Comparison of ENCODE assay signal across 8 cellular contexts in genomic region chr19:3434630-3435553, GRCh38. TPM values are rescaled to one million over a fixed set of nuclear protein-coding genes. Genes with fewer than 3 reads are reported as not detected.
DNase-seq lines count a peak whose midpoint lies in the region; ATAC-seq and TF ChIP-seq lines count a peak whose summit lies in the region.

No MANE protein-coding gene starts in this region.

- H3K27me3 ChIP-seq in hepatocyte: no peaks in the 10 kb centered on the region
- no peaks in the 10 kb centered on the region for H3K27me3 ChIP-seq in rectal smooth muscle tissue (ENCODE audit: control insufficient read depth, insufficient read depth, low read length)
- no peaks in the 10 kb centered on the region for H3K27me3 ChIP-seq in aorta (ENCODE audit: control insufficient read depth in 1 of 2, insufficient read depth in 2 of 2, low read length in 1 of 2)

- peak overlapping the region; percentile 85 for H3K4me2 ChIP-seq in hepatocyte

- in situ Hi-C loops in astrocyte of the cerebellum (cut with HindIII; ENCODE audit: low sequenced_read_pairs): no loop called here

- H3K27ac ChIP-seq in hepatocyte (peak overlapping the region; percentile 98), rectal smooth muscle tissue (ENCODE audit: low read depth, low read length) (peak overlapping the region; percentile 80), aorta (ENCODE audit: low read depth in 1 of 2, low read length in 2 of 2) (peak overlapping the region in 1 of 2 donors; percentile 58)

- under 1% methylated on average over 64 of the region's 67 CpGs for WGBS in hepatocyte (ENCODE audit: low lambda C conversion rate, missing lambda C conversion rate)
- WGBS in aorta, 2 donors: 3 to 4% methylated on average over 49 to 67 of the region's 67 CpGs

- H3K79me2 ChIP-seq in hepatocyte: peaks cover 6% of the 10 kb centered on the region

- no peaks in the 10 kb centered on the region for H3K9me2 ChIP-seq in hepatocyte (replicated peaks; ENCODE audit: insufficient read depth)

- no peaks in the 10 kb centered on the region for H4K20me1 ChIP-seq in hepatocyte (ENCODE audit: insufficient read depth, poor library complexity, severe bottlenecking)

- no peak for TF ChIP-seq CTCF in GM12865 (IDR thresholded peaks at IDR 0.05; ENCODE audit: insufficient read depth, low read depth, low read length, missing control alignments)
- TF ChIP-seq CTCF in astrocyte of the cerebellum (IDR thresholded peaks at IDR 0.05; ENCODE audit: low read depth, low read length, missing control alignments): no peak
- TF ChIP-seq CTCF in hepatocyte (IDR thresholded peaks at IDR 0.05; ENCODE audit: poor library complexity): no peak

- H3K4me1 ChIP-seq in hepatocyte (ENCODE audit: insufficient read depth): peaks cover 3% of the 10 kb centered on the region
- peaks cover 16% of the 10 kb centered on the region for H3K4me1 ChIP-seq in rectal smooth muscle tissue (ENCODE audit: control insufficient read depth, insufficient read depth, low read length)
- H3K4me1 ChIP-seq in aorta (ENCODE audit: control insufficient read depth in 1 of 2, insufficient read depth in 2 of 2, low read length in 2 of 2): no peaks in the 10 kb centered on the region

- peak overlapping the region; percentile 84 for H2AFZ ChIP-seq in hepatocyte

- peak; percentile 98 for DNase-seq in GM12865 (ENCODE audit: low read depth)
- DNase-seq in NCI-H146 treated with DMSO at 0.1 percent for 48 hours (lab: John Stamatoyannopoulos, UW; ENCODE audit: unreplicated experiment): peak; percentile 56
- peak; percentile 85 for DNase-seq in T-helper 22 cell (ENCODE audit: low read depth)
- DNase-seq in astrocyte of the cerebellum (ENCODE audit: low read depth): peak; percentile 85
- DNase-seq in hepatocyte (ENCODE audit: low spot score): peak; percentile 99
- peak; percentile 99 to 100 for DNase-seq in aorta

- ATAC-seq in HG02763 (IDR thresholded peaks at IDR 0.05; ENCODE audit: unreplicated experiment) (peak; percentile 89), aorta (ENCODE audit: low FRiP score) (peak; percentile 97)

- intact Hi-C loops in aorta (cut with DNase I): loop anchor here (5.0 kb wide), 2 partner anchors 32 to 37 kb away; no protein-coding TSS in a partner anchor

- peak overlapping the region; percentile 42 for H3K9ac ChIP-seq in rectal smooth muscle tissue (ENCODE audit: low read length)

- H3K36me3 ChIP-seq in hepatocyte (replicated peaks; ENCODE audit: insufficient read depth, low read depth) (no peaks in the 10 kb centered on the region), rectal smooth muscle tissue (ENCODE audit: control insufficient read depth, insufficient read depth, low read length) (peaks cover 9% of the 10 kb centered on the region), aorta (ENCODE audit: control insufficient read depth in 1 of 2, insufficient read depth in 2 of 2, low read length in 1 of 2) (peaks cover 0 to 5% of the 10 kb centered on the region in 2 donors)

- H3K9me3 ChIP-seq in hepatocyte (ENCODE audit: low read depth) (no peaks in the 10 kb centered on the region), aorta (ENCODE audit: control insufficient read depth, low read length) (no peaks in the 10 kb centered on the region)

- H3K4me3 ChIP-seq in GM12865 (ENCODE audit: low read depth, low read length) (peak overlapping the region; percentile 76), astrocyte of the cerebellum (ENCODE audit: low read depth, low read length) (peak overlapping the region; percentile 41), hepatocyte (peak overlapping the region; percentile 67), rectal smooth muscle tissue (ENCODE audit: low read length) (peak overlapping the region; percentile 73), aorta (ENCODE audit: low read length in 2 of 2) (no peak overlapping the region)

RNA-seq across cellular contexts. Expression of gene SMIM24, which starts 45.4 kb away (rescaled TPM):
- total RNA-seq in hepatocyte (81.2 and 85.5 TPM in 2 replicates), aorta (not detected)
- polyA plus RNA-seq in hepatocyte (114 and 151 TPM in 2 replicates), aorta (10 to 100 TPM in 1 of 2 donors, under 1 TPM in 1; 0.67 to 62.6 TPM)

RNA-seq across cellular contexts. Expression of gene SMIM44, which starts 48.3 kb away (rescaled TPM):
- total RNA-seq in hepatocyte: not detected in 2 replicates
- not detected in 2 replicates for polyA plus RNA-seq in hepatocyte
- not detected for total RNA-seq in aorta
- not detected for polyA plus RNA-seq in aorta

Comparison
In these comparisons a context has a peak if more than half of its experiments do, and no peak if none do; other contexts are left out.
1. H3K4me3 ChIP-seq: peak in GM12865 (single experiment), astrocyte of the cerebellum (single experiment), hepatocyte (single experiment) and rectal smooth muscle tissue (single experiment); none in aorta (0 of 2).
2. RNA of gene SMIM24, which starts 45.4 kb away (total RNA-seq): 81.2 to 85.5 TPM in hepatocyte; not detected in aorta; every median in the first group is over 10 times any median in the second.
3. Peak in every context shown above with its lines, with median percentiles within 50 percentile points of each other: DNase-seq.